Comparison of ENCODE assay signal across 7 cellular contexts in genomic region chr11:57638005-57638760, GRCh38. TPM values are rescaled to one million over a fixed set of nuclear protein-coding genes. Genes with fewer than 3 reads are reported as not detected.
DNase-seq lines count a peak whose midpoint lies in the region; ATAC-seq and TF ChIP-seq lines count a peak whose summit lies in the region.

No MANE protein-coding gene starts in this region.

- no peak overlapping the region for H3K4me2 ChIP-seq in KMS-11

- H3K27me3 ChIP-seq in KMS-11 (ENCODE audit: insufficient read depth, low read depth) (no peaks in the 10 kb centered on the region), esophagus (ENCODE audit: control insufficient read depth in 1 of 2, insufficient read depth in 2 of 2, low read length in 2 of 2) (no peaks in the 10 kb centered on the region), thyroid gland (no peaks in the 10 kb centered on the region)

- H3K4me1 ChIP-seq in KMS-11 (ENCODE audit: low read depth, poor library complexity, severe bottlenecking), result no peaks in the 10 kb centered on the region
- peaks cover 8 to 19% of the 10 kb centered on the region in 2 donors for H3K4me1 ChIP-seq in esophagus (ENCODE audit: control insufficient read depth in 2 of 2, insufficient read depth in 2 of 2, low read length in 1 of 2)
- peaks cover 44 to 50% of the 10 kb centered on the region in 2 donors for H3K4me1 ChIP-seq in thyroid gland

- H3K27me3 Mint-ChIP-seq in T-helper 17 cell, result peaks cover 42% of the 10 kb centered on the region
- H3K27me3 Mint-ChIP-seq in mesothelial cell of epicardium (ENCODE audit: low read depth), result no peaks in the 10 kb centered on the region

- no peak overlapping the region for H3K9ac ChIP-seq in KMS-11

- intact Hi-C loops in thyroid gland (cut with DNase I), result loop anchor here (5.0 kb wide), 1 partner anchor 71 kb away; the partner anchor contains the start of gene UBE2L6

- H3K79me2 ChIP-seq in KMS-11 (ENCODE audit: insufficient read depth, low read depth), result no peaks in the 10 kb centered on the region

- no peak overlapping the region for H3K4me3 ChIP-seq in KMS-11 (IDR thresholded peaks at IDR 0.05; ENCODE audit: insufficient read depth, low read depth, low read length)
- peak overlapping the region; percentile 57 to 65 for H3K4me3 ChIP-seq in esophagus (ENCODE audit: low read depth in 1 of 2, low read length in 2 of 2)
- H3K4me3 ChIP-seq in thyroid gland (replicated peaks in 1 of 3), result peak overlapping the region; percentile 65 to 88 (median 70)

- TF ChIP-seq CTCF in GM10266 (IDR thresholded peaks at IDR 0.05; ENCODE audit: control insufficient read depth, insufficient read depth, low read depth, missing control alignments) (no peak), KMS-11 (conservative IDR thresholded peaks at IDR 0.05; ENCODE audit: low read depth, low read length) (no peak), mesothelial cell of epicardium (IDR thresholded peaks at IDR 0.05; ENCODE audit: unreplicated experiment) (no peak), thyroid gland (IDR thresholded peaks at IDR 0.05) (no peak)

- no peaks in the 10 kb centered on the region for H3K9me3 Mint-ChIP-seq in mesothelial cell of epicardium

- H3K4me3 Mint-ChIP-seq in T-helper 17 cell (peak overlapping the region; percentile 89), mesothelial cell of epicardium (peak overlapping the region; percentile 90)

- H3K27ac Mint-ChIP-seq in T-helper 17 cell (peak overlapping the region; percentile 85), mesothelial cell of epicardium (peak overlapping the region; percentile 99)

- peak; percentile 46 for ATAC-seq in T-helper 17 cell
- no peak for ATAC-seq in GM21423 (IDR thresholded peaks at IDR 0.05; ENCODE audit: unreplicated experiment)

- no peaks in the 10 kb centered on the region for H3K36me3 ChIP-seq in KMS-11 (ENCODE audit: insufficient read depth)
- H3K36me3 ChIP-seq in esophagus (ENCODE audit: control insufficient read depth in 2 of 2, insufficient read depth in 2 of 2, low read length in 1 of 2), result no peaks in the 10 kb centered on the region
- H3K36me3 ChIP-seq in thyroid gland, result no peaks in the 10 kb centered on the region

- DNase-seq in GM10266 (ENCODE audit: extremely low spot score), result peak; percentile 64
- no peak for DNase-seq in T-helper 17 cell
- peak; percentile 74 to 82 for DNase-seq in mesothelial cell of epicardium (ENCODE audit: low spot score in 2 of 2, unreplicated experiment in 2 of 2)
- peak; percentile 84 to 87 for DNase-seq in thyroid gland

- H2AFZ ChIP-seq in KMS-11 (ENCODE audit: low read depth), result peak overlapping the region; percentile 26; the same call in 1 of the 2 replicates

- H3K27ac ChIP-seq in KMS-11, result no peak overlapping the region
- H3K27ac ChIP-seq in esophagus (ENCODE audit: low read depth in 2 of 2, low read length in 1 of 2), result peak overlapping the region; percentile 51 to 52
- peak overlapping the region; percentile 66 to 73 (median 71) for H3K27ac ChIP-seq in thyroid gland

- H3K4me1 Mint-ChIP-seq in T-helper 17 cell (peaks cover 9% of the 10 kb centered on the region), mesothelial cell of epicardium (peaks cover 59% of the 10 kb centered on the region)

- H4K20me1 ChIP-seq in KMS-11 (ENCODE audit: insufficient read depth), result no peaks in the 10 kb centered on the region

- TF ChIP-seq POLR2A in thyroid gland (IDR thresholded peaks at IDR 0.05), result peak; percentile 11 to 76

- H3K9me3 ChIP-seq in T-helper 17 cell (ENCODE audit: control insufficient read depth, low read length, poor library complexity, severe bottlenecking) (no peaks in the 10 kb centered on the region), esophagus (ENCODE audit: control insufficient read depth in 2 of 2, insufficient read depth in 1 of 2, low read depth in 1 of 2, low read length in 1 of 2) (no peaks in the 10 kb centered on the region), thyroid gland (no peaks in the 10 kb centered on the region)

- H3K36me3 Mint-ChIP-seq in T-helper 17 cell (ENCODE audit: low read depth) (peaks cover 11% of the 10 kb centered on the region), mesothelial cell of epicardium (peaks cover 1% of the 10 kb centered on the region)

- 2 to 3% methylated on average over 45 to 46 of the region's 46 CpGs for WGBS in esophagus, 2 donors
- WGBS in thyroid gland, 2 donors, result 1 to 2% methylated on average over 19 to 46 of the region's 46 CpGs

RNA-seq across cellular contexts. Expression of gene YPEL4, which starts 11.5 kb away (rescaled TPM):
- total RNA-seq in T-helper 17 cell (1 to 10 TPM; 1.2 to 1.8 TPM), mesothelial cell of epicardium (0.64 to 1.3 TPM (median 1.1 TPM) in 3 replicates), thyroid gland (1 to 10 TPM in 2 of 4 donors, not detected in 2; 1.1 to 1.7 TPM)
- polyA plus RNA-seq in esophagus, result under 1 TPM; 0.35 to 0.39 TPM

RNA-seq across cellular contexts. Expression of gene CLP1, which starts 19.4 kb away (rescaled TPM):
- total RNA-seq in T-helper 17 cell (10 to 100 TPM; 11.7 to 22.7 TPM), mesothelial cell of epicardium (18.4 to 19.6 TPM (median 19.5 TPM) in 3 replicates), thyroid gland (10 to 100 TPM; 10.7 to 15.9 (median 14.1) TPM)
- 10 to 100 TPM in 1 of 2 donors, 1 to 10 TPM in 1; 4.4 to 11.4 TPM for polyA plus RNA-seq in esophagus

RNA-seq across cellular contexts. Expression of gene ZDHHC5, which starts 29.7 kb away (rescaled TPM):
- total RNA-seq in T-helper 17 cell (10 to 100 TPM; 51.9 to 55.6 TPM), mesothelial cell of epicardium (53.9 to 57.1 TPM (median 54.2 TPM) in 3 replicates), thyroid gland (10 to 100 TPM; 55.5 to 77.5 (median 71.6) TPM)
- polyA plus RNA-seq in esophagus, result 10 to 100 TPM; 57.4 to 59.7 TPM

RNA-seq across cellular contexts. Expression of gene SERPING1, which starts 40.7 kb away (rescaled TPM):
- total RNA-seq in T-helper 17 cell (under 1 TPM in 1 of 2 donors, not detected in 1; 0.57 TPM), mesothelial cell of epicardium (136 to 154 TPM (median 146 TPM) in 3 replicates), thyroid gland (100 to 1,000 TPM; 107 to 343 (median 196) TPM)
- 10 to 100 TPM; 36.5 to 99.3 TPM for polyA plus RNA-seq in esophagus

Comparison
In these comparisons a context has a peak if more than half of its experiments do, and no peak if none do; other contexts are left out.
1. DNase-seq: peak in GM10266 (single experiment), mesothelial cell of epicardium (2 of 2) and thyroid gland (2 of 2); none in T-helper 17 cell (0 of 3).